Comparison of ENCODE assay signal across 1 cellular context in the genomic region with DNA sequence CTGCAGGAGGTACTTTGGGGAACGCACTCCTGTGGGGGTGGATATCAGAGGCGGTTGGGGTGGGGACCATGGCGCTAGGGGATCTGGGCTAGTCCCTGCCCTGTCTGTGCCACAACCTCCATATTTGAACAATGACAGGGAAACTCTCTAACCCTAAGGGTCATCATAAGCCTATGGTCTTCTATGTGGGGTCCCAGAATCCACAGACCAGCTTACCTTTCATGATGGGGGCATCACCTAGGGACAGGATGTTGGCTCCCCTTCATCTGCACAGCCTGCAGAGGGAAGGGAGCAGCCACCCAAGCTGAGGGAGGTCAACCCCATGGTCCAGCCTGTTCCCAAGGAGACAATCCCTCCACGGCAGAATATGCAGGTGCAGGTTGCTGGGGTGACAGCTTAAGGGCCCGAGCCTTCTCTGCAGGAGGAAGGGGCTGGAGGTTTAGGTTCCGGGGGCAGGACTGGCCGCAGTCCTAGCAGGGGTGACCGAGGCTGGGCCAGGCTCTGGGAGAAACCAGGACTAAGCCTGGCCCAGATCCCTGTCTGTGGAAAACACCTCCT.
TF ChIP-seq lines count a peak whose summit lies in the region.

No MANE protein-coding gene starts in this region.

TF ChIP-seq in GM23338, 12 proteins besides CTCF, POLR2A, EP300 and RAD21 (continued from another document):
- TF ChIP-seq, protein P1, sequence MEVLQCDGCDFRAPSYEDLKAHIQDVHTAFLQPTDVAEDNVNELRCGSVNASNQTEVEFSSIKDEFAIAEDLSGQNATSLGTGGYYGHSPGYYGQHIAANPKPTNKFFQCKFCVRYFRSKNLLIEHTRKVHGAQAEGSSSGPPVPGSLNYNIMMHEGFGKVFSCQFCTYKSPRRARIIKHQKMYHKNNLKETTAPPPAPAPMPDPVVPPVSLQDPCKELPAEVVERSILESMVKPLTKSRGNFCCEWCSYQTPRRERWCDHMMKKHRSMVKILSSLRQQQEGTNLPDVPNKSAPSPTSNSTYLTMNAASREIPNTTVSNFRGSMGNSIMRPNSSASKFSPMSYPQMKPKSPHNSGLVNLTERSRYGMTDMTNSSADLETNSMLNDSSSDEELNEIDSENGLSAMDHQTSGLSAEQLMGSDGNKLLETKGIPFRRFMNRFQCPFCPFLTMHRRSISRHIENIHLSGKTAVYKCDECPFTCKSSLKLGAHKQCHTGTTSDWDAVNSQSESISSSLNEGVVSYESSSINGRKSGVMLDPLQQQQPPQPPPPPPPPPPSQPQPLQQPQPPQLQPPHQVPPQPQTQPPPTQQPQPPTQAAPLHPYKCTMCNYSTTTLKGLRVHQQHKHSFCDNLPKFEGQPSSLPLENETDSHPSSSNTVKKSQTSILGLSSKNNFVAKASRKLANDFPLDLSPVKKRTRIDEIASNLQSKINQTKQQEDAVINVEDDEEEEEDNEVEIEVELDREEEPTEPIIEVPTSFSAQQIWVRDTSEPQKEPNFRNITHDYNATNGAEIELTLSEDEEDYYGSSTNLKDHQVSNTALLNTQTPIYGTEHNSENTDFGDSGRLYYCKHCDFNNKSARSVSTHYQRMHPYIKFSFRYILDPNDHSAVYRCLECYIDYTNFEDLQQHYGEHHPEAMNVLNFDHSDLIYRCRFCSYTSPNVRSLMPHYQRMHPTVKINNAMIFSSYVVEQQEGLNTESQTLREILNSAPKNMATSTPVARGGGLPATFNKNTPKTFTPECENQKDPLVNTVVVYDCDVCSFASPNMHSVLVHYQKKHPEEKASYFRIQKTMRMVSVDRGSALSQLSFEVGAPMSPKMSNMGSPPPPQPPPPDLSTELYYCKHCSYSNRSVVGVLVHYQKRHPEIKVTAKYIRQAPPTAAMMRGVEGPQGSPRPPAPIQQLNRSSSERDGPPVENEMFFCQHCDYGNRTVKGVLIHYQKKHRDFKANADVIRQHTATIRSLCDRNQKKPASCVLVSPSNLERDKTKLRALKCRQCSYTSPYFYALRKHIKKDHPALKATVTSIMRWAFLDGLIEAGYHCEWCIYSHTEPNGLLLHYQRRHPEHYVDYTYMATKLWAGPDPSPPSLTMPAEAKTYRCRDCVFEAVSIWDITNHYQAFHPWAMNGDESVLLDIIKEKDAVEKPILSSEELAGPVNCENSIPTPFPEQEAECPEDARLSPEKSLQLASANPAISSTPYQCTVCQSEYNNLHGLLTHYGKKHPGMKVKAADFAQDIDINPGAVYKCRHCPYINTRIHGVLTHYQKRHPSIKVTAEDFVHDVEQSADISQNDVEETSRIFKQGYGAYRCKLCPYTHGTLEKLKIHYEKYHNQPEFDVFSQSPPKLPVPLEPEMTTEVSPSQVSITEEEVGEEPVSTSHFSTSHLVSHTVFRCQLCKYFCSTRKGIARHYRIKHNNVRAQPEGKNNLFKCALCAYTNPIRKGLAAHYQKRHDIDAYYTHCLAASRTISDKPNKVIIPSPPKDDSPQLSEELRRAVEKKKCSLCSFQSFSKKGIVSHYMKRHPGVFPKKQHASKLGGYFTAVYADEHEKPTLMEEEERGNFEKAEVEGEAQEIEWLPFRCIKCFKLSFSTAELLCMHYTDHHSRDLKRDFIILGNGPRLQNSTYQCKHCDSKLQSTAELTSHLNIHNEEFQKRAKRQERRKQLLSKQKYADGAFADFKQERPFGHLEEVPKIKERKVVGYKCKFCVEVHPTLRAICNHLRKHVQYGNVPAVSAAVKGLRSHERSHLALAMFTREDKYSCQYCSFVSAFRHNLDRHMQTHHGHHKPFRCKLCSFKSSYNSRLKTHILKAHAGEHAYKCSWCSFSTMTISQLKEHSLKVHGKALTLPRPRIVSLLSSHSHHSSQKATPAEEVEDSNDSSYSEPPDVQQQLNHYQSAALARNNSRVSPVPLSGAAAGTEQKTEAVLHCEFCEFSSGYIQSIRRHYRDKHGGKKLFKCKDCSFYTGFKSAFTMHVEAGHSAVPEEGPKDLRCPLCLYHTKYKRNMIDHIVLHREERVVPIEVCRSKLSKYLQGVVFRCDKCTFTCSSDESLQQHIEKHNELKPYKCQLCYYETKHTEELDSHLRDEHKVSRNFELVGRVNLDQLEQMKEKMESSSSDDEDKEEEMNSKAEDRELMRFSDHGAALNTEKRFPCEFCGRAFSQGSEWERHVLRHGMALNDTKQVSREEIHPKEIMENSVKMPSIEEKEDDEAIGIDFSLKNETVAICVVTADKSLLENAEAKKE (CRISPR knock-in tag; IDR thresholded peaks at IDR 0.05) = no peak
- TF ChIP-seq EZH2 (IDR thresholded peaks at IDR 0.05; ENCODE audit: low read depth, unreplicated experiment) (no peak), ZNF331 (CRISPR knock-in tag; IDR thresholded peaks at IDR 0.05; ENCODE audit: low read depth) (no peak), CREB1 (CRISPR knock-in tag; IDR thresholded peaks at IDR 0.05; ENCODE audit: low read depth) (no peak), REST (IDR thresholded peaks at IDR 0.05; ENCODE audit: unreplicated experiment) (no peak), STAT1 (IDR thresholded peaks at IDR 0.05; ENCODE audit: unreplicated experiment) (no peak), ZNF114 (CRISPR knock-in tag; IDR thresholded peaks at IDR 0.05) (no peak), ETS1 (IDR thresholded peaks at IDR 0.05) (no peak), POLR2AphosphoS5 (IDR thresholded peaks at IDR 0.05; ENCODE audit: low read depth) (no peak), NANOG (IDR thresholded peaks at IDR 0.05; ENCODE audit: borderline replicate concordance) (no peak), EZH2phosphoT487 (IDR thresholded peaks at IDR 0.05; ENCODE audit: unreplicated experiment) (no peak)
